ENCODE assay signal across 22 cellular contexts in genomic region chr18:12060182-12060870, GRCh38. TPM values are rescaled to one million over a fixed set of nuclear protein-coding genes. Genes with fewer than 3 reads are reported as not detected.
DNase-seq lines count a peak whose midpoint lies in the region; TF ChIP-seq lines count a peak whose summit lies in the region.
"Had no signal": no experiment of that assay in that cellular context is flagged by ENCODE, and none has a peak within 500 bp of the region (broad histone marks: within the 10 kb centered on the region; RNA-seq: fewer than 3 reads in every experiment).

No MANE protein-coding gene starts in this region.

- H3K4me1 ChIP-seq in trophoblast cell (ENCODE audit: control insufficient read depth in 1 of 2, insufficient read depth in 2 of 2, low read length in 2 of 2) (no peaks in the 10 kb centered on the region), MM.1S (ENCODE audit: low read length) (no peaks in the 10 kb centered on the region)
- H3K4me1 ChIP-seq: esophagus squamous epithelium, heart left ventricle, transverse colon had no signal

- no peaks in the 10 kb centered on the region for H3K79me1 ChIP-seq in trophoblast cell (ENCODE audit: low read length)

- H2AFZ ChIP-seq in trophoblast cell (ENCODE audit: insufficient read depth, low read length, poor library complexity) (no peak overlapping the region), MM.1S (ENCODE audit: low read length) (no peak overlapping the region)

- no peak for TF ChIP-seq EP300 in Ishikawa (IDR thresholded peaks at IDR 0.05; ENCODE audit: borderline replicate concordance)

- no peak overlapping the region for H3K9ac ChIP-seq in trophoblast cell (ENCODE audit: low read length)
- H3K9ac ChIP-seq in MM.1S (ENCODE audit: low read length): no peak overlapping the region

- no peak for TF ChIP-seq CTCF in MM.1S (IDR thresholded peaks at IDR 0.05; ENCODE audit: low read length)

- no peaks in the 10 kb centered on the region for H3F3A ChIP-seq in MM.1S (ENCODE audit: insufficient read depth, low read length)

- no CpG with 5 or more reads among the region's 20 CpGs for WGBS in trophoblast cell (ENCODE audit: extremely low coverage, insufficient coverage, insufficient read length)

- no peak overlapping the region for H2AK5ac ChIP-seq in trophoblast cell (ENCODE audit: low read length)

- H3K9me3 ChIP-seq in trophoblast cell (ENCODE audit: insufficient read depth, low read depth, low read length) (no peaks in the 10 kb centered on the region), MM.1S (replicated peaks; ENCODE audit: insufficient read depth, low read length) (no peaks in the 10 kb centered on the region)
- H3K9me3 ChIP-seq: esophagus squamous epithelium, heart left ventricle, transverse colon had no signal

- no peak overlapping the region for H4K91ac ChIP-seq in trophoblast cell (ENCODE audit: low read depth, low read length)

- no peak overlapping the region for H2BK12ac ChIP-seq in trophoblast cell (ENCODE audit: low read length)

- no peaks in the 10 kb centered on the region for H4K20me1 ChIP-seq in MM.1S (ENCODE audit: insufficient read depth, low read length)

- H3K4me2 ChIP-seq in trophoblast cell (ENCODE audit: low read length) (no peak overlapping the region), MM.1S (ENCODE audit: low read depth, low read length) (no peak overlapping the region)

- H2BK5ac ChIP-seq in trophoblast cell (ENCODE audit: low read depth, low read length, poor library complexity): no peak overlapping the region

- H3K36me3 ChIP-seq in trophoblast cell (ENCODE audit: control insufficient read depth in 1 of 2, insufficient read depth in 2 of 2, low read length in 2 of 2) (no peaks in the 10 kb centered on the region), MM.1S (replicated peaks; ENCODE audit: insufficient read depth, low read length) (no peaks in the 10 kb centered on the region)
- H3K36me3 ChIP-seq: esophagus squamous epithelium, heart left ventricle, transverse colon had no signal

- H3K23ac ChIP-seq in trophoblast cell (ENCODE audit: low read length): no peak overlapping the region

- no peak overlapping the region for H3K14ac ChIP-seq in trophoblast cell (ENCODE audit: low read length)

- peak; percentile 2 for DNase-seq in DMS153 treated with DMSO at 0.1 percent for 48 hours (lab: John Stamatoyannopoulos, UW; ENCODE audit: unreplicated experiment)
- DNase-seq in DMS153 (lab: John Stamatoyannopoulos, UW): no peak
- peak; percentile 51 for DNase-seq in SW480 (ENCODE audit: low spot score)
- peak; percentile 67 to 79 for DNase-seq in trophoblast cell
- no peak for DNase-seq in stimulated activated naive CD4-positive, alpha-beta T cell (lab: John Stamatoyannopoulos, UW)
- DNase-seq in MM.1S: no peak
- DNase-seq in germinal center (ENCODE audit: low spot score): no peak
- DNase-seq: activated CD4-positive, alpha-beta T cell treated with anti-CD3 and anti-CD28 coated beads for 48 hours; CD4-positive, alpha-beta T cell; esophagus squamous epithelium; GDM1; H9; heart left ventricle; naive thymus-derived CD4-positive, alpha-beta T cell; NCI-H2107; NCI-H526 treated with DMSO at 0.1 percent for 48 hours; small intestine; T-helper 9 cell; transverse colon had no signal

- H3K9me2 ChIP-seq in MM.1S (replicated peaks; ENCODE audit: insufficient read depth, low read length): no peaks in the 10 kb centered on the region

- H3K27ac ChIP-seq in trophoblast cell (ENCODE audit: low read depth, low read length): no peak overlapping the region
- no peak overlapping the region for H3K27ac ChIP-seq in MM.1S (ENCODE audit: low read length)
- H3K27ac ChIP-seq: esophagus squamous epithelium, heart left ventricle, RWPE1, transverse colon had no signal

- no peak overlapping the region for H3K18ac ChIP-seq in trophoblast cell (ENCODE audit: low read length)

- H2BK120ac ChIP-seq in trophoblast cell (ENCODE audit: insufficient read depth, low read length, poor library complexity): no peak overlapping the region

- no peak; the same call in 1 of the 2 replicates for TF ChIP-seq RAD21 in Ishikawa (IDR thresholded peaks at IDR 0.05; ENCODE audit: low read depth)

- H3K4me3 ChIP-seq in trophoblast cell (ENCODE audit: low read depth, low read length) (no peak overlapping the region), MM.1S (ENCODE audit: low read length) (no peak overlapping the region)
- H3K4me3 ChIP-seq: esophagus squamous epithelium, heart left ventricle, lung, transverse colon had no signal

- no peak overlapping the region for H4K12ac ChIP-seq in trophoblast cell (ENCODE audit: low read depth, low read length)

- H3K79me2 ChIP-seq in trophoblast cell (ENCODE audit: control insufficient read depth, insufficient read depth, low read length, poor library complexity): no peaks in the 10 kb centered on the region
- H3K79me2 ChIP-seq in MM.1S (ENCODE audit: low read length): no peaks in the 10 kb centered on the region

- H3K27me3 ChIP-seq in trophoblast cell (ENCODE audit: insufficient read depth, low read length) (no peaks in the 10 kb centered on the region), MM.1S (replicated peaks; ENCODE audit: insufficient read depth, low read length) (no peaks in the 10 kb centered on the region)
- H3K27me3 ChIP-seq: esophagus squamous epithelium, heart left ventricle, transverse colon had no signal

- H3K4ac ChIP-seq in trophoblast cell (ENCODE audit: low read depth, low read length): no peak overlapping the region

- no peak overlapping the region for H4K8ac ChIP-seq in trophoblast cell (ENCODE audit: low read depth, low read length)

TF ChIP-seq in Ishikawa, 13 proteins besides CTCF, POLR2A, EP300 and RAD21:
- TF ChIP-seq FOXM1 (IDR thresholded peaks at IDR 0.05; ENCODE audit: borderline replicate concordance, low read depth) (no peak), EGR1 (IDR thresholded peaks at IDR 0.05) (no peak), REST (IDR thresholded peaks at IDR 0.05; ENCODE audit: low read depth) (no peak), ZBTB7A (IDR thresholded peaks at IDR 0.05; ENCODE audit: low read depth) (0 out of 2 replicates have a peak, but pooled peaks have one; percentile 61), USF1 (IDR thresholded peaks at IDR 0.05) (no peak), NFIC (IDR thresholded peaks at IDR 0.05) (no peak), YY1 (IDR thresholded peaks at IDR 0.05; ENCODE audit: low read depth) (no peak), MAX (IDR thresholded peaks at IDR 0.05) (no peak), TEAD4 (IDR thresholded peaks at IDR 0.05) (peak; percentile 45), TAF1 (IDR thresholded peaks at IDR 0.05; ENCODE audit: low read depth) (no peak), CREB1 (IDR thresholded peaks at IDR 0.05; ENCODE audit: low read depth) (no peak), CEBPB (IDR thresholded peaks at IDR 0.05) (no peak), TCF12 (IDR thresholded peaks at IDR 0.05; ENCODE audit: low read depth) (no peak)

RNA-seq across cellular contexts. Expression of gene ANKRD62, which starts 33.3 kb away (rescaled TPM):
- polyA plus RNA-seq in trophoblast cell (2013): not detected in 2 replicates
- polyA plus RNA-seq: heart left ventricle; naive thymus-derived CD4-positive, alpha-beta T cell had no signal

Comparison
In these comparisons a context has a peak if more than half of its experiments do, and no peak if none do; other contexts are left out.
1. DNase-seq: peak in DMS153 treated with DMSO at 0.1 percent for 48 hours (single experiment), SW480 (single experiment) and trophoblast cell (2 of 2); none in DMS153 (single experiment), stimulated activated naive CD4-positive, alpha-beta T cell (0 of 6), MM.1S (single experiment) and germinal center (single experiment).